In the genomic region with DNA sequence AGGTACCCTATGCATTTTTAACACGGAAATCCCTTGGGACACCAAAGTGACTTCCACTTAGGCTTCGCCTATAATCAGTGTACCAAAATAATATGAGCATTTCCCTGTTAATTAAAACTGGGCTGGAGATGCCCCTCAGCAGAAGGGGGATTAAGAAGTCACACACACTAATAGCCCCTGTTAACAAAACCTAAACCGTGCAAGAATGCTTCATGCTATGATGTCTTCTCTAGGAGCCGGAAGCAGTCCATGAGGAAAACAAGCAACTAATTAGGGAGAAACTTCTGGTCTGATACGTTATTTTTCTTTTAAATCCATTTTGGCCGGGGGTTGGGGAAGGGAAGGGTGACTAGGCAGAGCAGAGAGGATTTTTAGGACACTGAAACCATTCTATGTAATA, we compare ENCODE assay signal across 19 cellular contexts.
DNase-seq lines count a peak whose midpoint lies in the region; ATAC-seq and TF ChIP-seq lines count a peak whose summit lies in the region.
"Had no signal": no experiment of that assay in that cellular context is flagged by ENCODE, and none has a peak within 500 bp of the region (broad histone marks: within the 10 kb centered on the region; RNA-seq: fewer than 3 reads in every experiment).

No MANE protein-coding gene starts in this region.

- no peaks in the 10 kb centered on the region for H4K20me1 ChIP-seq in neural progenitor cell (ENCODE audit: low read depth)

- H3K27ac ChIP-seq in left ventricle myocardium inferior (replicated peaks) (peak overlapping the region; percentile 97), neural progenitor cell (peak overlapping the region; percentile 9)

- no peaks in the 10 kb centered on the region for H3K9me3 ChIP-seq in left ventricle myocardium inferior (replicated peaks)
- no peaks in the 10 kb centered on the region for H3K9me3 ChIP-seq in neural progenitor cell (ENCODE audit: low read depth)
- H3K9me3 ChIP-seq: suprapubic skin had no signal

- peaks cover 18% of the 10 kb centered on the region for H3K4me1 ChIP-seq in left ventricle myocardium inferior
- peaks cover 51% of the 10 kb centered on the region for H3K4me1 ChIP-seq in neural progenitor cell
- H3K4me1 ChIP-seq: parathyroid adenoma had no signal

- H3K27me3 ChIP-seq in left ventricle myocardium inferior (ENCODE audit: low read depth), result no peaks in the 10 kb centered on the region
- H3K27me3 ChIP-seq in neural progenitor cell, result no peaks in the 10 kb centered on the region
- H3K27me3 ChIP-seq: cardiac muscle cell, suprapubic skin had no signal

- peaks cover 42% of the 10 kb centered on the region for H3F3A ChIP-seq in neural progenitor cell (ENCODE audit: low read depth)

- H3K4me2 ChIP-seq in neural progenitor cell, result peak overlapping the region; percentile 84

- intact Hi-C loops in left ventricle myocardium inferior (cut with micrococcal nuclease) (no loop called here), Right ventricle myocardium inferior (cut with DNase I) (no loop called here)

- no peaks in the 10 kb centered on the region for H3K36me3 Mint-ChIP-seq in brain
- H3K36me3 Mint-ChIP-seq in neural progenitor cell, result peaks cover 3% of the 10 kb centered on the region
- H3K36me3 Mint-ChIP-seq in chondrocyte (ENCODE audit: low read depth), result no peaks in the 10 kb centered on the region
- H3K36me3 Mint-ChIP-seq: activated naive CD4-positive, alpha-beta T cell treated with anti-CD3 and anti-CD28 coated beads, Interleukin-2, amount 50 U/mL, for 24 hours; memory B cell had no signal

- H3K27me3 Mint-ChIP-seq in brain (no peaks in the 10 kb centered on the region), neural progenitor cell (ENCODE audit: insufficient read depth, low read depth) (no peaks in the 10 kb centered on the region), chondrocyte (ENCODE audit: low read depth) (peaks cover 33% of the 10 kb centered on the region)

- H3K79me2 ChIP-seq in neural progenitor cell (ENCODE audit: low read depth), result no peaks in the 10 kb centered on the region
- H3K79me2 ChIP-seq: parathyroid adenoma had no signal

- DNase-seq in left ventricle myocardium inferior, result no peak
- no peak for DNase-seq in Right ventricle myocardium inferior (ENCODE audit: missing footprints)
- DNase-seq in neural progenitor cell (ENCODE audit: low spot score), result peak; percentile 53
- DNase-seq in OCI-M2 (lab: John Stamatoyannopoulos, UW; ENCODE audit: unreplicated experiment), result no peak
- no peak for DNase-seq in NOMO-1 treated with dmso at 0.1 percent for 144 hours (lab: John Stamatoyannopoulos, UW; ENCODE audit: unreplicated experiment)
- DNase-seq in chondrocyte (ENCODE audit: low spot score), result no peak
- DNase-seq: effector CD8-positive, alpha-beta T cell; foreskin fibroblast; GF-D8; NCI-H526; T-helper 17 cell had no signal

- H3K4me1 Mint-ChIP-seq in brain (peaks cover 60% of the 10 kb centered on the region), neural progenitor cell (peaks cover 56% of the 10 kb centered on the region), chondrocyte (ENCODE audit: low read depth) (peaks cover 12% of the 10 kb centered on the region)
- H3K4me1 Mint-ChIP-seq: T-helper 17 cell had no signal

- H3K27ac Mint-ChIP-seq in brain, result peak overlapping the region in 3 of 5 experiments; percentile 53 to 97 (median 96)
- H3K27ac Mint-ChIP-seq in neural progenitor cell, result peak overlapping the region; percentile 22
- no peak overlapping the region for H3K27ac Mint-ChIP-seq in chondrocyte (ENCODE audit: unreplicated experiment)
- H3K27ac Mint-ChIP-seq: activated naive CD4-positive, alpha-beta T cell treated with anti-CD3 and anti-CD28 coated beads, Interleukin-2, amount 50 U/mL, for 24 hours; T-helper 17 cell had no signal

- H3K4me3 Mint-ChIP-seq in brain, result peak overlapping the region; percentile 37 to 93 (median 89)
- peak overlapping the region; percentile 88 for H3K4me3 Mint-ChIP-seq in neural progenitor cell
- no peak overlapping the region for H3K4me3 Mint-ChIP-seq in chondrocyte (ENCODE audit: unreplicated experiment)
- H3K4me3 Mint-ChIP-seq: activated naive CD4-positive, alpha-beta T cell treated with anti-CD3 and anti-CD28 coated beads, Interleukin-2, amount 50 U/mL, for 24 hours had no signal

- no peak overlapping the region for H2AFZ ChIP-seq in neural progenitor cell (replicated peaks)

- H3K36me3 ChIP-seq in left ventricle myocardium inferior, result no peaks in the 10 kb centered on the region
- H3K36me3 ChIP-seq in neural progenitor cell, result no peaks in the 10 kb centered on the region
- H3K36me3 ChIP-seq: cardiac muscle cell, suprapubic skin had no signal

- ATAC-seq in Right ventricle myocardium inferior (no peak), HG02885 (IDR thresholded peaks at IDR 0.05; ENCODE audit: poor library complexity, unreplicated experiment) (no peak)
- ATAC-seq: activated CD4-positive, CD25-positive, alpha-beta regulatory T cell treated with anti-CD3 and anti-CD28 coated beads, Interleukin-2, amount 50 U/mL, for 24 hours; T-helper 17 cell had no signal

- H3K9me3 Mint-ChIP-seq in brain, result no peaks in the 10 kb centered on the region
- H3K9me3 Mint-ChIP-seq in neural progenitor cell, result no peaks in the 10 kb centered on the region
- no peaks in the 10 kb centered on the region for H3K9me3 Mint-ChIP-seq in chondrocyte (ENCODE audit: low read depth)
- H3K9me3 Mint-ChIP-seq: activated naive CD4-positive, alpha-beta T cell treated with anti-CD3 and anti-CD28 coated beads, Interleukin-2, amount 50 U/mL, for 24 hours; memory B cell had no signal

- H3K9ac ChIP-seq in neural progenitor cell, result no peak overlapping the region
- H3K9ac ChIP-seq: parathyroid adenoma had no signal

- H3K4me3 ChIP-seq in left ventricle myocardium inferior (peak overlapping the region; percentile 78), neural progenitor cell (peak overlapping the region; percentile 63)
- H3K4me3 ChIP-seq: cardiac muscle cell had no signal

- TF ChIP-seq CTCF in left ventricle myocardium inferior (IDR thresholded peaks at IDR 0.05; ENCODE audit: borderline replicate concordance) (no peak), brain (conservative IDR thresholded peaks at IDR 0.05) (no peak), neural progenitor cell (IDR thresholded peaks at IDR 0.05) (no peak), chondrocyte (IDR thresholded peaks at IDR 0.05) (no peak)
